14 cellular contexts compared by ENCODE assay signal in genomic region chr7:83130191-83130590, GRCh38. TPM values are rescaled to one million over a fixed set of nuclear protein-coding genes. Genes with fewer than 3 reads are reported as not detected.
DNase-seq lines count a peak whose midpoint lies in the region; ATAC-seq, FAIRE-seq and TF ChIP-seq lines count a peak whose summit lies in the region.
"Had no signal": no experiment of that assay in that cellular context is flagged by ENCODE, and none has a peak within 500 bp of the region (broad histone marks: within the 10 kb centered on the region; RNA-seq: fewer than 3 reads in every experiment).

No MANE protein-coding gene starts in this region.

- POLR2A ChIA-PET in PC-3 (lab: Charles Lee; ENCODE audit: unreplicated experiment) = interaction anchor here (0.7 kb wide), 1 partner anchor 810 kb away, joined by 5 read pairs; no protein-coding TSS in a partner anchor

- peak; percentile 6 for DNase-seq in G401 (ENCODE audit: low spot score)
- DNase-seq in GM23338 (ENCODE audit: low spot score) = no peak
- no peak for DNase-seq in PC-3
- DNase-seq in HPDE6-E6E7 (ENCODE audit: extremely low spot score) = no peak
- no peak for DNase-seq in HTR-8/SVneo (ENCODE audit: insufficient read length, low spot score)
- no peak for DNase-seq in osteocyte (ENCODE audit: extremely low spot score, unreplicated experiment)
- DNase-seq: C1 segment of cervical spinal cord; Calu3; CD4-positive, alpha-beta memory T cell; COR-L47; DMS79 treated with DMSO at 0.1 percent for 48 hours; H7 had no signal

- TF ChIP-seq CTCF in GM23338 (conservative IDR thresholded peaks at IDR 0.05; ENCODE audit: low read depth in 2 of 2) = no peak
- TF ChIP-seq CTCF in PC-3 (conservative IDR thresholded peaks at IDR 0.05; ENCODE audit: low read depth, low read length) = no peak
- TF ChIP-seq CTCF in osteocyte (IDR thresholded peaks at IDR 0.05) = no peak

- H3K4me1 Mint-ChIP-seq in GM23338 = peaks cover 4% of the 10 kb centered on the region; the same call in 2 of the 3 replicates
- H3K4me1 Mint-ChIP-seq in osteocyte (ENCODE audit: unreplicated experiment) = no peaks in the 10 kb centered on the region
- H3K4me1 Mint-ChIP-seq: CD4-positive, alpha-beta memory T cell had no signal

- H3K4me3 ChIP-seq in GM23338 (no peak overlapping the region), PC-3 (ENCODE audit: low read length) (no peak overlapping the region)

- FAIRE-seq in HTR-8/SVneo (lab: Jason Lieb, UNC) = no peak
- FAIRE-seq: GM12892, H1 had no signal

- H3K79me2 ChIP-seq in GM23338 (replicated peaks; ENCODE audit: insufficient read depth) (no peaks in the 10 kb centered on the region), PC-3 (ENCODE audit: low read length) (no peaks in the 10 kb centered on the region)

- H3K36me3 Mint-ChIP-seq in GM23338 (ENCODE audit: low read depth) (peaks cover 4% of the 10 kb centered on the region; the same call in 1 of the 3 replicates), osteocyte (ENCODE audit: unreplicated experiment) (no peaks in the 10 kb centered on the region)
- H3K36me3 Mint-ChIP-seq: CD4-positive, alpha-beta memory T cell had no signal

- intact Hi-C loops in PC-3 (cut with micrococcal nuclease) = loop anchor here (2.0 kb wide), 1 partner anchor 33 kb away; the partner anchor contains the start of gene PCLO

- no peak for ATAC-seq in GM23338
- no peak for ATAC-seq in PC-3

- in situ Hi-C loops in G401 (cut with HindIII; ENCODE audit: low sequenced_read_pairs) = no loop called here

- H3K9me3 Mint-ChIP-seq in GM23338 = peaks cover 4% of the 10 kb centered on the region; the same call in 2 of the 3 replicates
- no peaks in the 10 kb centered on the region for H3K9me3 Mint-ChIP-seq in osteocyte (ENCODE audit: unreplicated experiment)

- H3K27ac ChIP-seq in GM23338 (ENCODE audit: low read depth) = no peak overlapping the region; the same call in 1 of the 2 replicates
- H3K27ac ChIP-seq in PC-3 (ENCODE audit: low read length) = peak overlapping the region; percentile 46

- no peak overlapping the region for H3K9ac ChIP-seq in PC-3 (ENCODE audit: low read length)

- H3K27ac Mint-ChIP-seq in GM23338 (0 out of 2 replicates have a peak overlapping the region, but pooled peaks have one; percentile 51), osteocyte (ENCODE audit: unreplicated experiment) (no peak overlapping the region)
- H3K27ac Mint-ChIP-seq: CD4-positive, alpha-beta memory T cell had no signal

- no peak overlapping the region for H2AFZ ChIP-seq in GM23338
- H2AFZ ChIP-seq in PC-3 (ENCODE audit: low read length) = no peak overlapping the region

- H3K27me3 Mint-ChIP-seq in GM23338 (ENCODE audit: insufficient read depth, low read depth, poor library complexity) (no peaks in the 10 kb centered on the region), osteocyte (ENCODE audit: unreplicated experiment) (no peaks in the 10 kb centered on the region)
- H3K27me3 Mint-ChIP-seq: CD4-positive, alpha-beta memory T cell had no signal

- H3K9me3 ChIP-seq in PC-3 (ENCODE audit: low read length) = no peaks in the 10 kb centered on the region

- H3K27me3 ChIP-seq in GM23338 (ENCODE audit: insufficient read depth) (no peaks in the 10 kb centered on the region), PC-3 (ENCODE audit: low read length) (no peaks in the 10 kb centered on the region)

- BruUV-seq in PC-3 (replicated peaks; lab: Mats Ljungman, UMichigan) = no TSS peak

- H3K4me3 Mint-ChIP-seq in GM23338 = no peak overlapping the region
- no peak overlapping the region for H3K4me3 Mint-ChIP-seq in osteocyte (ENCODE audit: unreplicated experiment)
- H3K4me3 Mint-ChIP-seq: CD4-positive, alpha-beta memory T cell had no signal

- H3K4me1 ChIP-seq in GM23338 (ENCODE audit: insufficient read depth) (peaks cover 4% of the 10 kb centered on the region; the same call in 1 of the 2 replicates), PC-3 (ENCODE audit: insufficient read depth, low read length) (peaks cover 17% of the 10 kb centered on the region)

- CTCF ChIA-PET in PC-3 (lab: Charles Lee) = no interaction called here

- H4K20me1 ChIP-seq in GM23338 (replicated peaks; ENCODE audit: insufficient read depth) = no peaks in the 10 kb centered on the region
- no peaks in the 10 kb centered on the region for H4K20me1 ChIP-seq in PC-3 (ENCODE audit: low read length)

- H3K36me3 ChIP-seq in GM23338 (ENCODE audit: insufficient read depth) (no peaks in the 10 kb centered on the region), PC-3 (ENCODE audit: low read depth, low read length) (no peaks in the 10 kb centered on the region)

- H3F3A ChIP-seq in GM23338 (replicated peaks; ENCODE audit: low read depth) (no peaks in the 10 kb centered on the region), PC-3 (ENCODE audit: low read length, unreplicated experiment) (no peaks in the 10 kb centered on the region)

- H3K9me2 ChIP-seq in GM23338 (ENCODE audit: insufficient read depth) (no peaks in the 10 kb centered on the region), PC-3 (replicated peaks; ENCODE audit: low read length) (no peaks in the 10 kb centered on the region)

- no peak overlapping the region for H3K4me2 ChIP-seq in GM23338
- peak overlapping the region; percentile 36; the same call in 1 of the 2 replicates for H3K4me2 ChIP-seq in PC-3 (ENCODE audit: low read length)

TF ChIP-seq in GM23338, 12 proteins besides CTCF, POLR2A, EP300 and RAD21 (continues in another document):
- TF ChIP-seq JUNB (IDR thresholded peaks at IDR 0.05; ENCODE audit: unreplicated experiment) = no peak
- no peak for TF ChIP-seq NANOG (IDR thresholded peaks at IDR 0.05; ENCODE audit: borderline replicate concordance)
- no peak for TF ChIP-seq ZNF114 (CRISPR knock-in tag; IDR thresholded peaks at IDR 0.05)
- no peak for TF ChIP-seq STAT1 (IDR thresholded peaks at IDR 0.05; ENCODE audit: unreplicated experiment)
- TF ChIP-seq, protein P1, sequence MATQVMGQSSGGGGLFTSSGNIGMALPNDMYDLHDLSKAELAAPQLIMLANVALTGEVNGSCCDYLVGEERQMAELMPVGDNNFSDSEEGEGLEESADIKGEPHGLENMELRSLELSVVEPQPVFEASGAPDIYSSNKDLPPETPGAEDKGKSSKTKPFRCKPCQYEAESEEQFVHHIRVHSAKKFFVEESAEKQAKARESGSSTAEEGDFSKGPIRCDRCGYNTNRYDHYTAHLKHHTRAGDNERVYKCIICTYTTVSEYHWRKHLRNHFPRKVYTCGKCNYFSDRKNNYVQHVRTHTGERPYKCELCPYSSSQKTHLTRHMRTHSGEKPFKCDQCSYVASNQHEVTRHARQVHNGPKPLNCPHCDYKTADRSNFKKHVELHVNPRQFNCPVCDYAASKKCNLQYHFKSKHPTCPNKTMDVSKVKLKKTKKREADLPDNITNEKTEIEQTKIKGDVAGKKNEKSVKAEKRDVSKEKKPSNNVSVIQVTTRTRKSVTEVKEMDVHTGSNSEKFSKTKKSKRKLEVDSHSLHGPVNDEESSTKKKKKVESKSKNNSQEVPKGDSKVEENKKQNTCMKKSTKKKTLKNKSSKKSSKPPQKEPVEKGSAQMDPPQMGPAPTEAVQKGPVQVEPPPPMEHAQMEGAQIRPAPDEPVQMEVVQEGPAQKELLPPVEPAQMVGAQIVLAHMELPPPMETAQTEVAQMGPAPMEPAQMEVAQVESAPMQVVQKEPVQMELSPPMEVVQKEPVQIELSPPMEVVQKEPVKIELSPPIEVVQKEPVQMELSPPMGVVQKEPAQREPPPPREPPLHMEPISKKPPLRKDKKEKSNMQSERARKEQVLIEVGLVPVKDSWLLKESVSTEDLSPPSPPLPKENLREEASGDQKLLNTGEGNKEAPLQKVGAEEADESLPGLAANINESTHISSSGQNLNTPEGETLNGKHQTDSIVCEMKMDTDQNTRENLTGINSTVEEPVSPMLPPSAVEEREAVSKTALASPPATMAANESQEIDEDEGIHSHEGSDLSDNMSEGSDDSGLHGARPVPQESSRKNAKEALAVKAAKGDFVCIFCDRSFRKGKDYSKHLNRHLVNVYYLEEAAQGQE (IDR thresholded peaks at IDR 0.05; ENCODE audit: unreplicated experiment) = no peak
- no peak for TF ChIP-seq CREB1 (CRISPR knock-in tag; IDR thresholded peaks at IDR 0.05; ENCODE audit: low read depth)
- no peak for TF ChIP-seq POLR2AphosphoS5 (IDR thresholded peaks at IDR 0.05; ENCODE audit: low read depth)
- no peak for TF ChIP-seq ETS1 (IDR thresholded peaks at IDR 0.05)

RNA-seq across cellular contexts. Expression of gene PCLO, which starts 32.5 kb away (rescaled TPM):
- total RNA-seq in G401 (2014; rRNA removed; shearing (Covaris generic)) = 7.5 and 12.9 TPM in 2 replicates
- total RNA-seq in GM23338 (2014; rRNA removed; shearing (Covaris generic)) = 6.4 and 7.4 TPM in 2 replicates
- 8.6 and 9.1 TPM in 2 replicates for polyA plus RNA-seq in GM23338 (2016; fragmentation: Nextera tagmentation; extraction: Ambion mirVana)
- 3.5 and 7.5 TPM in 2 replicates for total RNA-seq in PC-3 (2014; rRNA removed)
- total RNA-seq in osteocyte = 0.71 and 1.4 TPM in 2 replicates
- polyA plus RNA-seq: CD4-positive, alpha-beta memory T cell had no signal
